ENCODE assay signal across 10 cellular contexts in genomic region chr15:51669381-51669780, GRCh38. TPM values are rescaled to one million over a fixed set of nuclear protein-coding genes. Genes with fewer than 3 reads are reported as not detected.
"Had no signal": no experiment of that assay in that cellular context is flagged by ENCODE, and none has a peak within 500 bp of the region (broad histone marks: within the 10 kb centered on the region; RNA-seq: fewer than 3 reads in every experiment).

No MANE protein-coding gene starts in this region.

- H3K27ac ChIP-seq: HL-60 had no signal

- H3K4me2 ChIP-seq: GM23338 had no signal

- H3K4me3 ChIP-seq: GM23338 had no signal

- H3K9me3 Mint-ChIP-seq: GM23338, H9 had no signal

- H3K4me3 Mint-ChIP-seq: GM23338, H9, IgD-negative memory B cell had no signal

- H3K36me3 Mint-ChIP-seq: IgD-negative memory B cell had no signal

- FAIRE-seq: H1, H54, HepG2 had no signal

- H3K27ac Mint-ChIP-seq: GM23338, H9, IgD-negative memory B cell had no signal

- DNase-seq: H9, HCEC 1CT, KG1 had no signal

- ATAC-seq: GM23338, HepG2 had no signal

RNA-seq across cellular contexts. Expression of gene SCG3, which starts 11.9 kb away (rescaled TPM):
- total RNA-seq: HepG2, HT1080 had no signal
